1 cellular context compared by ENCODE assay signal in genomic region chr2:69833752-69834151, GRCh38.
TF ChIP-seq lines count a peak whose summit lies in the region.

No MANE protein-coding gene starts in this region.

TF ChIP-seq in WTC11, 78 proteins besides CTCF, POLR2A, EP300 and RAD21:
- TF ChIP-seq IRF1 (CRISPR knock-in tag; IDR thresholded peaks at IDR 0.05) (no peak), E2F4 (CRISPR knock-in tag; IDR thresholded peaks at IDR 0.05; ENCODE audit: borderline replicate concordance, low read depth) (no peak), ZNF317 (CRISPR knock-in tag; IDR thresholded peaks at IDR 0.05; ENCODE audit: borderline replicate concordance, low read depth) (no peak), ZNF121 (CRISPR knock-in tag; IDR thresholded peaks at IDR 0.05) (no peak), ZNF416 (CRISPR knock-in tag; IDR thresholded peaks at IDR 0.05) (no peak), JAZF1 (CRISPR knock-in tag; IDR thresholded peaks at IDR 0.05) (no peak), AFF4 (CRISPR knock-in tag; IDR thresholded peaks at IDR 0.05; ENCODE audit: borderline replicate concordance) (no peak), ZNF281 (CRISPR knock-in tag; IDR thresholded peaks at IDR 0.05) (no peak), FOXK1 (CRISPR knock-in tag; IDR thresholded peaks at IDR 0.05) (no peak), IRF2 (CRISPR knock-in tag; IDR thresholded peaks at IDR 0.05; ENCODE audit: borderline replicate concordance, low read depth) (no peak)
